8 cellular contexts compared by ENCODE assay signal in the genomic region with DNA sequence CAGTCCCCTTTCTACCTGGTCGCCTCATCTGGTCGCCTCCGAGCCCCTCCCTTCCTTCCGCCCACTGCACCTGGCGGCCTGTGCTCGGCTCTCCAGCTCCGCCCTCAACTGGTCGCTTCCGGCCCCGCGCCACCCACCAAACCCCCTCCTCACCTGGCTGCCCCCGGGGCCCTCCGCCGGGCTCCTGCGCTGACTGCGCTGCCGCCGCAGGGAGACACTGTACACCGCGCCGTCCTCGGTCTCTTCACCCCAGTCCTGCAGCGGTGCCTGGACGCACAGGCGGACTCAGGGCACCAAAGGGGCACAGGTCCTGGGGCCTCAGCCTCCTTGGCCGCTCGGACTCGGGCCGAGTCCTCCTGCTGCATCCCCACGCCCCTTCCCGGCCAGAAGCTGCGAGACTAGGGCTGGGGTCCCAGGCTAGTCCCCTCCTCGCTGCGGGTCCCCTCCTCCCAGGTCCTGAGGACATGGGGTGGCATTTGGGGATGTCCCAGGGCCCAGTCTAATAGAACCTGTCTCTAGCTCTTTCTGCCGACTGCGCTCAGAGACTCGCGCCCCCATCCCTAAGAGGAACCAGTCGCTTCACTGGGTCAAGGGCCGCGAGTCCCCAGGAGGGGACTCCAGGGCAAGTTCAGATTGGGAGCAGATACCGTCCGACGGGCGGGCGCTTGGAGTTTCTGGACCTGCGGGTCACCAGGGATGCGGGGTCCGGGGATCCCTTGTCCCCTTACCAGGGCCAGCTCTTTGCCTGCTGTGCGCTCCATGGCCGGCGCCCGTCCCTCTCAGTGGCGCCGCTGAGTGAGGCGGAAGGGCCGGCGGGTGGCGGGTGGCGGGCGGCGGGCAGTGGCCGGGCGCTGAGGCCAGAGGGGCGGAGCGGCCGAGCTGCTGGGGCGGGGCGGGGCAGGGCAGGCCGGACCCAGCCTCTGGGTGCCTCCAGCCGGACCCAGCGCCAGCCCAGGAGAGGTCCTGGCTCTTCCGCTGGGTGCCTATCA. TPM values are rescaled to one million over a fixed set of nuclear protein-coding genes. Genes with fewer than 3 reads are reported as not detected.
DNase-seq lines count a peak whose midpoint lies in the region; ATAC-seq and TF ChIP-seq lines count a peak whose summit lies in the region.

Gene RGL3 (minus strand): TSS at position 797 of the 989 bp plus-strand sequence. CDS start 36 bp downstream, at position 761.

- peaks cover 38% of the 10 kb centered on the region for H3K27me3 ChIP-seq in muscle layer of duodenum (ENCODE audit: low read depth, low read length)

- BruUV-seq in Calu3 (replicated peaks; lab: Mats Ljungman, UMichigan), result no TSS peak

- H3K27ac Mint-ChIP-seq in Calu3 (ENCODE audit: unreplicated experiment), result no peak within 1 kb of the TSS
- H3K27ac Mint-ChIP-seq in effector memory CD8-positive, alpha-beta T cell, result no peak within 1 kb of the TSS

- peak within 1 kb of the TSS; percentile 83 for H3K4me3 Mint-ChIP-seq in Calu3 (ENCODE audit: low read depth, unreplicated experiment)
- H3K4me3 Mint-ChIP-seq in effector memory CD8-positive, alpha-beta T cell, result peak within 1 kb of the TSS; percentile 37 to 78

- H3K36me3 ChIP-seq in muscle layer of duodenum (ENCODE audit: control insufficient read depth in 1 of 2, insufficient read depth in 2 of 2, low read length in 2 of 2), result no peaks in the 10 kb centered on the region

- peaks cover 0 to 38% of the 10 kb centered on the region in 2 donors for H3K4me1 ChIP-seq in muscle layer of duodenum (ENCODE audit: control insufficient read depth in 1 of 2, insufficient read depth in 2 of 2, low read length in 2 of 2)

- DNase-seq in Calu3, result peak; percentile 58
- DNase-seq in NCI-H2081 (lab: John Stamatoyannopoulos, UW), result peak; percentile 75 to 86
- DNase-seq in effector memory CD8-positive, alpha-beta T cell, result no peak
- DNase-seq in NAMALWA (ENCODE audit: low spot score), result no peak
- no peak for DNase-seq in stimulated activated CD4-positive, alpha-beta T cell treated with anti-CD3 and anti-CD28 coated beads, Interleukin-2, amount 100 ng/mL, for 24 hours

- intact Hi-C loops in Calu3 (cut with micrococcal nuclease; ENCODE audit: unreplicated experiment), result loop anchor here (5.0 kb wide), 1 partner anchor 37 kb away; the partner anchor contains the start of gene EPOR

- peak within 1 kb of the TSS; percentile 33 to 51 for H3K4me3 ChIP-seq in muscle layer of duodenum (ENCODE audit: low read depth in 1 of 2, low read length in 2 of 2)

- ATAC-seq in effector memory CD8-positive, alpha-beta T cell (replicated peaks), result no peak
- ATAC-seq in HG03520 (IDR thresholded peaks at IDR 0.05; ENCODE audit: unreplicated experiment) (no peak), GM19397 (IDR thresholded peaks at IDR 0.05; ENCODE audit: unreplicated experiment) (no peak)

- no peaks in the 10 kb centered on the region for H3K9me3 Mint-ChIP-seq in Calu3 (ENCODE audit: low read depth, unreplicated experiment)
- no peaks in the 10 kb centered on the region for H3K9me3 Mint-ChIP-seq in effector memory CD8-positive, alpha-beta T cell

- H3K27ac ChIP-seq in muscle layer of duodenum (ENCODE audit: low read length), result no peak within 1 kb of the TSS

- CTCF ChIA-PET in Calu3 (lab: Charles Lee), result interaction anchor here (0.6 to 1.8 kb wide), 4 partner anchors 35 to 1378 kb away, joined by 3 to 7 read pairs (median 6); partner anchors contain the start of gene EPOR

- peaks cover 31% of the 10 kb centered on the region for H3K36me3 Mint-ChIP-seq in Calu3 (ENCODE audit: insufficient read depth, unreplicated experiment)
- peaks cover 3% of the 10 kb centered on the region for H3K36me3 Mint-ChIP-seq in effector memory CD8-positive, alpha-beta T cell (ENCODE audit: insufficient read depth)

- peaks cover 13% of the 10 kb centered on the region for H3K27me3 Mint-ChIP-seq in Calu3 (ENCODE audit: unreplicated experiment)
- H3K27me3 Mint-ChIP-seq in effector memory CD8-positive, alpha-beta T cell, result peaks cover 63 to 74% of the 10 kb centered on the region in 2 donors

- peaks cover 10% of the 10 kb centered on the region for H3K4me1 Mint-ChIP-seq in Calu3 (ENCODE audit: low read depth, unreplicated experiment)
- H3K4me1 Mint-ChIP-seq in effector memory CD8-positive, alpha-beta T cell (ENCODE audit: low read depth in 2 of 2), result peaks cover 30 to 37% of the 10 kb centered on the region in 2 donors

- no peaks in the 10 kb centered on the region for H3K9me3 ChIP-seq in muscle layer of duodenum (ENCODE audit: control insufficient read depth in 1 of 2, low read length in 2 of 2)

- no peak for TF ChIP-seq CTCF in Calu3 (IDR thresholded peaks at IDR 0.05; ENCODE audit: unreplicated experiment)

RNA-seq across cellular contexts. Expression of gene RGL3, which starts in this region (rescaled TPM):
- total RNA-seq in Calu3 (2022), result 83.1 and 84.1 TPM in 2 replicates

Comparison
In these comparisons a context has a peak if more than half of its experiments do, and no peak if none do; other contexts are left out.
1. DNase-seq: peak in Calu3 (single experiment) and NCI-H2081 (2 of 2); none in effector memory CD8-positive, alpha-beta T cell (0 of 3), NAMALWA (single experiment) and stimulated activated CD4-positive, alpha-beta T cell treated with anti-CD3 and anti-CD28 coated beads, Interleukin-2, amount 100 ng/mL, for 24 hours (0 of 2).